In the genomic region with DNA sequence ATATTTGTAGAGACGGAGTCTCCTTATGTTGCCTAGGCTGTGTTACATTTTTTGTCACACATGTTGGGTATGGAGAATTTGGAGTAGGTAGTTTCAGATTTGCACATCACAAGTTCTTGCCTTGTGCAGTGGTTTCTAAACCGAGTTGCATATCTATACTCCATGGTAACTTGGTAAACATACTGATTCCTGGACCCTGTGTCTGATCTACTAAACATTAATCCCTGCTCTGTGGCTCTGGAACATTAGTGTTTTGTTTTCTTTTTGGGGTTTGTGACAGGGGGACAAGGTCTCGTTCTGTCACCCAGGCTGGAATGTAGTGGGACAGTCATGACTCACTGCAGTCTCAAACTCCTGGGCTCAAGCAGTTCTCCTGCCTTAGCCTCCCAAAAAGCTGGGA, we compare ENCODE assay signal across 29 cellular contexts.
A peak's percentile ranks its signal among the peaks of the same experiment; 100 is the strongest.
DNase-seq lines count a peak whose midpoint lies in the region; ATAC-seq and TF ChIP-seq lines count a peak whose summit lies in the region.
"Had no signal": no experiment of that assay in that cellular context is flagged by ENCODE, and none has a peak within 500 bp of the region (broad histone marks: within the 10 kb centered on the region; RNA-seq: fewer than 3 reads in every experiment).

No MANE protein-coding gene starts in this region.

- peak overlapping the region; percentile 93 for H3K27ac ChIP-seq in SK-N-MC
- H3K27ac ChIP-seq: dorsolateral prefrontal cortex, heart left ventricle, spleen, tibial artery had no signal

- no peaks in the 10 kb centered on the region for H3K9me3 ChIP-seq in SK-N-MC (ENCODE audit: low read depth, low read length)
- H3K9me3 ChIP-seq: heart left ventricle, spleen, tibial artery had no signal

- no peak for TF ChIP-seq CTCF in GM20000 (IDR thresholded peaks at IDR 0.05; ENCODE audit: extremely low read depth, missing control alignments)

- H3K36me3 ChIP-seq in SK-N-MC (ENCODE audit: insufficient read depth, low read length): no peaks in the 10 kb centered on the region
- H3K36me3 ChIP-seq: heart left ventricle, spleen, tibial artery had no signal

- H3K9ac ChIP-seq in SK-N-MC (ENCODE audit: insufficient read length): peak overlapping the region; percentile 11

- H3K4me1 Mint-ChIP-seq in stimulated activated effector memory CD8-positive, alpha-beta T cell treated with anti-CD3 and anti-CD28 coated beads, Interleukin-12 subunit alpha, Interleukin-12 subunit beta, amount 100 ng/mL, for 72 hours: peaks cover 9% of the 10 kb centered on the region

- H3K27ac Mint-ChIP-seq in stimulated activated effector memory CD8-positive, alpha-beta T cell treated with anti-CD3 and anti-CD28 coated beads, Interleukin-12 subunit alpha, Interleukin-12 subunit beta, amount 100 ng/mL, for 72 hours: no peak overlapping the region
- H3K27ac Mint-ChIP-seq: activated T-cell treated with anti-CD3 and anti-CD28 coated beads, Interleukin-2, amount 50 U/mL, for 72 hours; naive B cell had no signal

- ATAC-seq in GM18867 (IDR thresholded peaks at IDR 0.05; ENCODE audit: unreplicated experiment) (peak; percentile 58), HG02885 (IDR thresholded peaks at IDR 0.05; ENCODE audit: poor library complexity, unreplicated experiment) (peak; percentile 48)
- ATAC-seq in stimulated activated effector memory CD8-positive, alpha-beta T cell treated with anti-CD3 and anti-CD28 coated beads, Interleukin-12 subunit alpha, Interleukin-12 subunit beta, amount 100 ng/mL, for 72 hours: peak; percentile 64
- ATAC-seq: activated T-cell treated with anti-CD3 and anti-CD28 coated beads, Interleukin-2, amount 50 U/mL, for 72 hours; heart left ventricle; left cardiac atrium had no signal

- H3K36me3 Mint-ChIP-seq in stimulated activated effector memory CD8-positive, alpha-beta T cell treated with anti-CD3 and anti-CD28 coated beads, Interleukin-12 subunit alpha, Interleukin-12 subunit beta, amount 100 ng/mL, for 72 hours: no peaks in the 10 kb centered on the region
- H3K36me3 Mint-ChIP-seq: naive B cell had no signal

- no peaks in the 10 kb centered on the region for H3K9me3 Mint-ChIP-seq in stimulated activated effector memory CD8-positive, alpha-beta T cell treated with anti-CD3 and anti-CD28 coated beads, Interleukin-12 subunit alpha, Interleukin-12 subunit beta, amount 100 ng/mL, for 72 hours
- H3K9me3 Mint-ChIP-seq: activated T-cell treated with anti-CD3 and anti-CD28 coated beads, Interleukin-2, amount 50 U/mL, for 72 hours; naive B cell had no signal

- H3K4me3 Mint-ChIP-seq in stimulated activated effector memory CD8-positive, alpha-beta T cell treated with anti-CD3 and anti-CD28 coated beads, Interleukin-12 subunit alpha, Interleukin-12 subunit beta, amount 100 ng/mL, for 72 hours: no peak overlapping the region
- H3K4me3 Mint-ChIP-seq: activated T-cell treated with anti-CD3 and anti-CD28 coated beads, Interleukin-2, amount 50 U/mL, for 72 hours; naive B cell had no signal

- DNase-seq in SK-N-MC (ENCODE audit: low read depth, low spot score) (no peak), GM19240 (ENCODE audit: insufficient read length, low spot score) (no peak), GM20000 (ENCODE audit: low spot score) (no peak)
- DNase-seq in stimulated activated effector memory CD8-positive, alpha-beta T cell treated with anti-CD3 and anti-CD28 coated beads, Interleukin-12 subunit alpha, Interleukin-12 subunit beta, amount 100 ng/mL, for 72 hours (ENCODE audit: low spot score in 2 of 2): no peak
- DNase-seq in activated CD4-positive, alpha-beta T cell treated with anti-CD3 and anti-CD28 coated beads for 1 hour: no peak
- DNase-seq: activated CD4-positive, alpha-beta T cell treated with anti-CD3 and anti-CD28 coated beads for 4 hours; activated naive CD4-positive, alpha-beta T cell treated with anti-CD3 and anti-CD28 coated beads, Interleukin-2, amount 50 U/mL, for 16 hours; activated T-cell treated with anti-CD3 and anti-CD28 coated beads, Interleukin-2, amount 50 U/mL, for 72 hours; caudate nucleus; dorsolateral prefrontal cortex; EL; H7; heart left ventricle; Kasumi-1; left cardiac atrium; mesenchymal stem cell; naive B cell; NCI-H1048; NCI-H1930; NCI-H226; NCI-H82; SHP77; spleen; stimulated activated CD4-positive, alpha-beta T cell treated with anti-CD3 and anti-CD28 coated beads, Interleukin-4, amount 100 ng/mL, for 1 hour; stimulated activated naive CD4-positive, alpha-beta T cell treated with Interleukin-2 at 50 U/mL for 16 hours; T-helper 1 cell; tibial artery had no signal

- H3K4me3 ChIP-seq in SK-N-MC: peak overlapping the region; percentile 61
- H3K4me3 ChIP-seq: dorsolateral prefrontal cortex, heart left ventricle, spleen, tibial artery had no signal
